ENCODE assay signal across 2 cellular contexts in genomic region chr7:122768827-122769226, GRCh38.
TF ChIP-seq lines count a peak whose summit lies in the region.

No MANE protein-coding gene starts in this region.

TF ChIP-seq in neural cell, 6 proteins besides CTCF, POLR2A, EP300 and RAD21:
- TF ChIP-seq POLR2AphosphoS5 (IDR thresholded peaks at IDR 0.05) = peak; percentile 95
- TF ChIP-seq, protein P1, sequence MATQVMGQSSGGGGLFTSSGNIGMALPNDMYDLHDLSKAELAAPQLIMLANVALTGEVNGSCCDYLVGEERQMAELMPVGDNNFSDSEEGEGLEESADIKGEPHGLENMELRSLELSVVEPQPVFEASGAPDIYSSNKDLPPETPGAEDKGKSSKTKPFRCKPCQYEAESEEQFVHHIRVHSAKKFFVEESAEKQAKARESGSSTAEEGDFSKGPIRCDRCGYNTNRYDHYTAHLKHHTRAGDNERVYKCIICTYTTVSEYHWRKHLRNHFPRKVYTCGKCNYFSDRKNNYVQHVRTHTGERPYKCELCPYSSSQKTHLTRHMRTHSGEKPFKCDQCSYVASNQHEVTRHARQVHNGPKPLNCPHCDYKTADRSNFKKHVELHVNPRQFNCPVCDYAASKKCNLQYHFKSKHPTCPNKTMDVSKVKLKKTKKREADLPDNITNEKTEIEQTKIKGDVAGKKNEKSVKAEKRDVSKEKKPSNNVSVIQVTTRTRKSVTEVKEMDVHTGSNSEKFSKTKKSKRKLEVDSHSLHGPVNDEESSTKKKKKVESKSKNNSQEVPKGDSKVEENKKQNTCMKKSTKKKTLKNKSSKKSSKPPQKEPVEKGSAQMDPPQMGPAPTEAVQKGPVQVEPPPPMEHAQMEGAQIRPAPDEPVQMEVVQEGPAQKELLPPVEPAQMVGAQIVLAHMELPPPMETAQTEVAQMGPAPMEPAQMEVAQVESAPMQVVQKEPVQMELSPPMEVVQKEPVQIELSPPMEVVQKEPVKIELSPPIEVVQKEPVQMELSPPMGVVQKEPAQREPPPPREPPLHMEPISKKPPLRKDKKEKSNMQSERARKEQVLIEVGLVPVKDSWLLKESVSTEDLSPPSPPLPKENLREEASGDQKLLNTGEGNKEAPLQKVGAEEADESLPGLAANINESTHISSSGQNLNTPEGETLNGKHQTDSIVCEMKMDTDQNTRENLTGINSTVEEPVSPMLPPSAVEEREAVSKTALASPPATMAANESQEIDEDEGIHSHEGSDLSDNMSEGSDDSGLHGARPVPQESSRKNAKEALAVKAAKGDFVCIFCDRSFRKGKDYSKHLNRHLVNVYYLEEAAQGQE (IDR thresholded peaks at IDR 0.05; ENCODE audit: borderline replicate concordance) = peak; percentile 76
- TF ChIP-seq EZH2 (IDR thresholded peaks at IDR 0.05; ENCODE audit: borderline replicate concordance, insufficient read depth, low read length, poor library complexity, severe bottlenecking) = no peak

TF ChIP-seq in GM23338, 12 proteins besides CTCF, POLR2A, EP300 and RAD21:
- TF ChIP-seq NANOG (IDR thresholded peaks at IDR 0.05; ENCODE audit: borderline replicate concordance) (no peak), ZNF331 (CRISPR knock-in tag; IDR thresholded peaks at IDR 0.05; ENCODE audit: low read depth) (no peak), JUNB (IDR thresholded peaks at IDR 0.05; ENCODE audit: unreplicated experiment) (no peak), STAT1 (IDR thresholded peaks at IDR 0.05; ENCODE audit: unreplicated experiment) (no peak), ZNF114 (CRISPR knock-in tag; IDR thresholded peaks at IDR 0.05) (no peak), CREB1 (CRISPR knock-in tag; IDR thresholded peaks at IDR 0.05; ENCODE audit: low read depth) (no peak), EZH2phosphoT487 (IDR thresholded peaks at IDR 0.05; ENCODE audit: unreplicated experiment) (no peak), EZH2 (IDR thresholded peaks at IDR 0.05; ENCODE audit: low read depth, unreplicated experiment) (no peak), POLR2AphosphoS5 (IDR thresholded peaks at IDR 0.05; ENCODE audit: low read depth) (no peak)
- TF ChIP-seq, protein P2, sequence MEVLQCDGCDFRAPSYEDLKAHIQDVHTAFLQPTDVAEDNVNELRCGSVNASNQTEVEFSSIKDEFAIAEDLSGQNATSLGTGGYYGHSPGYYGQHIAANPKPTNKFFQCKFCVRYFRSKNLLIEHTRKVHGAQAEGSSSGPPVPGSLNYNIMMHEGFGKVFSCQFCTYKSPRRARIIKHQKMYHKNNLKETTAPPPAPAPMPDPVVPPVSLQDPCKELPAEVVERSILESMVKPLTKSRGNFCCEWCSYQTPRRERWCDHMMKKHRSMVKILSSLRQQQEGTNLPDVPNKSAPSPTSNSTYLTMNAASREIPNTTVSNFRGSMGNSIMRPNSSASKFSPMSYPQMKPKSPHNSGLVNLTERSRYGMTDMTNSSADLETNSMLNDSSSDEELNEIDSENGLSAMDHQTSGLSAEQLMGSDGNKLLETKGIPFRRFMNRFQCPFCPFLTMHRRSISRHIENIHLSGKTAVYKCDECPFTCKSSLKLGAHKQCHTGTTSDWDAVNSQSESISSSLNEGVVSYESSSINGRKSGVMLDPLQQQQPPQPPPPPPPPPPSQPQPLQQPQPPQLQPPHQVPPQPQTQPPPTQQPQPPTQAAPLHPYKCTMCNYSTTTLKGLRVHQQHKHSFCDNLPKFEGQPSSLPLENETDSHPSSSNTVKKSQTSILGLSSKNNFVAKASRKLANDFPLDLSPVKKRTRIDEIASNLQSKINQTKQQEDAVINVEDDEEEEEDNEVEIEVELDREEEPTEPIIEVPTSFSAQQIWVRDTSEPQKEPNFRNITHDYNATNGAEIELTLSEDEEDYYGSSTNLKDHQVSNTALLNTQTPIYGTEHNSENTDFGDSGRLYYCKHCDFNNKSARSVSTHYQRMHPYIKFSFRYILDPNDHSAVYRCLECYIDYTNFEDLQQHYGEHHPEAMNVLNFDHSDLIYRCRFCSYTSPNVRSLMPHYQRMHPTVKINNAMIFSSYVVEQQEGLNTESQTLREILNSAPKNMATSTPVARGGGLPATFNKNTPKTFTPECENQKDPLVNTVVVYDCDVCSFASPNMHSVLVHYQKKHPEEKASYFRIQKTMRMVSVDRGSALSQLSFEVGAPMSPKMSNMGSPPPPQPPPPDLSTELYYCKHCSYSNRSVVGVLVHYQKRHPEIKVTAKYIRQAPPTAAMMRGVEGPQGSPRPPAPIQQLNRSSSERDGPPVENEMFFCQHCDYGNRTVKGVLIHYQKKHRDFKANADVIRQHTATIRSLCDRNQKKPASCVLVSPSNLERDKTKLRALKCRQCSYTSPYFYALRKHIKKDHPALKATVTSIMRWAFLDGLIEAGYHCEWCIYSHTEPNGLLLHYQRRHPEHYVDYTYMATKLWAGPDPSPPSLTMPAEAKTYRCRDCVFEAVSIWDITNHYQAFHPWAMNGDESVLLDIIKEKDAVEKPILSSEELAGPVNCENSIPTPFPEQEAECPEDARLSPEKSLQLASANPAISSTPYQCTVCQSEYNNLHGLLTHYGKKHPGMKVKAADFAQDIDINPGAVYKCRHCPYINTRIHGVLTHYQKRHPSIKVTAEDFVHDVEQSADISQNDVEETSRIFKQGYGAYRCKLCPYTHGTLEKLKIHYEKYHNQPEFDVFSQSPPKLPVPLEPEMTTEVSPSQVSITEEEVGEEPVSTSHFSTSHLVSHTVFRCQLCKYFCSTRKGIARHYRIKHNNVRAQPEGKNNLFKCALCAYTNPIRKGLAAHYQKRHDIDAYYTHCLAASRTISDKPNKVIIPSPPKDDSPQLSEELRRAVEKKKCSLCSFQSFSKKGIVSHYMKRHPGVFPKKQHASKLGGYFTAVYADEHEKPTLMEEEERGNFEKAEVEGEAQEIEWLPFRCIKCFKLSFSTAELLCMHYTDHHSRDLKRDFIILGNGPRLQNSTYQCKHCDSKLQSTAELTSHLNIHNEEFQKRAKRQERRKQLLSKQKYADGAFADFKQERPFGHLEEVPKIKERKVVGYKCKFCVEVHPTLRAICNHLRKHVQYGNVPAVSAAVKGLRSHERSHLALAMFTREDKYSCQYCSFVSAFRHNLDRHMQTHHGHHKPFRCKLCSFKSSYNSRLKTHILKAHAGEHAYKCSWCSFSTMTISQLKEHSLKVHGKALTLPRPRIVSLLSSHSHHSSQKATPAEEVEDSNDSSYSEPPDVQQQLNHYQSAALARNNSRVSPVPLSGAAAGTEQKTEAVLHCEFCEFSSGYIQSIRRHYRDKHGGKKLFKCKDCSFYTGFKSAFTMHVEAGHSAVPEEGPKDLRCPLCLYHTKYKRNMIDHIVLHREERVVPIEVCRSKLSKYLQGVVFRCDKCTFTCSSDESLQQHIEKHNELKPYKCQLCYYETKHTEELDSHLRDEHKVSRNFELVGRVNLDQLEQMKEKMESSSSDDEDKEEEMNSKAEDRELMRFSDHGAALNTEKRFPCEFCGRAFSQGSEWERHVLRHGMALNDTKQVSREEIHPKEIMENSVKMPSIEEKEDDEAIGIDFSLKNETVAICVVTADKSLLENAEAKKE (CRISPR knock-in tag; IDR thresholded peaks at IDR 0.05) = no peak
- TF ChIP-seq, protein P3, sequence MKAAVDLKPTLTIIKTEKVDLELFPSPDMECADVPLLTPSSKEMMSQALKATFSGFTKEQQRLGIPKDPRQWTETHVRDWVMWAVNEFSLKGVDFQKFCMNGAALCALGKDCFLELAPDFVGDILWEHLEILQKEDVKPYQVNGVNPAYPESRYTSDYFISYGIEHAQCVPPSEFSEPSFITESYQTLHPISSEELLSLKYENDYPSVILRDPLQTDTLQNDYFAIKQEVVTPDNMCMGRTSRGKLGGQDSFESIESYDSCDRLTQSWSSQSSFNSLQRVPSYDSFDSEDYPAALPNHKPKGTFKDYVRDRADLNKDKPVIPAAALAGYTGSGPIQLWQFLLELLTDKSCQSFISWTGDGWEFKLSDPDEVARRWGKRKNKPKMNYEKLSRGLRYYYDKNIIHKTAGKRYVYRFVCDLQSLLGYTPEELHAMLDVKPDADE (IDR thresholded peaks at IDR 0.05) = no peak
TF ChIP-seq in GM23338: peak in this region for 0.
